Comparison of ENCODE assay signal across 1 cellular context in the genomic region with DNA sequence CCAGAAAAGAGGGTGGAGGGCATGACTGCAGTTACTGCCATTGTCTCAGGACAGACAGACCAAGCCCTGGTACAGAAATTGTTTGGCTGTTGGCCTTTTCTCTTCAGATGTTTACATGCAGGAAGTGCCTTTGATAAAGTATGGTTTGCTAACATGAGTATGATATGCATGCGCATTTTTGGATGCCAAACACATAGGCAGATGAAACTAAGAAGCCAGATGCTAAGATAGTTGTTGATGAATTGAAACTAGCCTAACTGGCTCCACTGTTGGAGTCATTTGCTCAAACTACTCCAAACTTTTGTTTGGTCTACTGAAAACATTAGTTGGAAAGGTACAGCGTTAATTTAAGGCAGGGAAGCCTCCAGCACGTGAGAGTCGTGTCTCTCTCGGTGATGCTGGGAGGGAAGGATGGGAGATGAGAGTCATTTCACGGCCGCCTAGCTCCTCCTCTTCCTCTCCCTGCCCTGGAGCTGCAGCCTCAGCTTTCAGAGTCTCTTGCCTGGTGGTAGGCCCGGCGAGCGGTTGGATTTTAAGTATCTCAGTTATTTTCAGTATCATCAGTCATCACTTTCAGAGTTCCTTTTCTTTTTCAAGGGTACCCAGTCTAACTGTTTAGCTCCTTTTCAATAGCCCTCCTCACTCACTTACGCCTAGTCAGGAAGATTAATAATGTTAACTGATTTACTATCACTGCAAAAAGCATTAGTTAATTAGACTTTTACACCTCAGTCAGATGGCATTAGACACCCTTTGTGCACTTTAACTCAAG.
TF ChIP-seq lines count a peak whose summit lies in the region.

No MANE protein-coding gene starts in this region.

TF ChIP-seq in K562, 482 proteins besides CTCF, POLR2A, EP300 and RAD21 (continued from another document):
- TF ChIP-seq, protein P1, sequence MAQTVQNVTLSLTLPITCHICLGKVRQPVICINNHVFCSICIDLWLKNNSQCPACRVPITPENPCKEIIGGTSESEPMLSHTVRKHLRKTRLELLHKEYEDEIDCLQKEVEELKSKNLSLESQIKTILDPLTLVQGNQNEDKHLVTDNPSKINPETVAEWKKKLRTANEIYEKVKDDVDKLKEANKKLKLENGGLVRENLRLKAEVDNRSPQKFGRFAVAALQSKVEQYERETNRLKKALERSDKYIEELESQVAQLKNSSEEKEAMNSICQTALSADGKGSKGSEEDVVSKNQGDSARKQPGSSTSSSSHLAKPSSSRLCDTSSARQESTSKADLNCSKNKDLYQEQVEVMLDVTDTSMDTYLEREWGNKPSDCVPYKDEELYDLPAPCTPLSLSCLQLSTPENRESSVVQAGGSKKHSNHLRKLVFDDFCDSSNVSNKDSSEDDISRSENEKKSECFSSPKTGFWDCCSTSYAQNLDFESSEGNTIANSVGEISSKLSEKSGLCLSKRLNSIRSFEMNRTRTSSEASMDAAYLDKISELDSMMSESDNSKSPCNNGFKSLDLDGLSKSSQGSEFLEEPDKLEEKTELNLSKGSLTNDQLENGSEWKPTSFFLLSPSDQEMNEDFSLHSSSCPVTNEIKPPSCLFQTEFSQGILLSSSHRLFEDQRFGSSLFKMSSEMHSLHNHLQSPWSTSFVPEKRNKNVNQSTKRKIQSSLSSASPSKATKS (CRISPR knock-in tag; IDR thresholded peaks at IDR 0.05), result no peak
- TF ChIP-seq ZNF146 (CRISPR knock-in tag; IDR thresholded peaks at IDR 0.05; ENCODE audit: unreplicated experiment) (no peak), ELF2 (CRISPR knock-in tag; IDR thresholded peaks at IDR 0.05) (no peak), NR3C1 (CRISPR knock-in tag; IDR thresholded peaks at IDR 0.05) (no peak), ZKSCAN1 (IDR thresholded peaks at IDR 0.05; ENCODE audit: low read depth, low read length) (no peak), ZBTB7A (IDR thresholded peaks at IDR 0.05; ENCODE audit: borderline replicate concordance, control insufficient read depth, low read depth, low read length) (no peak), RNF2 (IDR thresholded peaks at IDR 0.05) (0 out of 2 replicates have a peak, but pooled peaks have one; percentile 13), KHSRP (IDR thresholded peaks at IDR 0.05) (no peak), EWSR1 (IDR thresholded peaks at IDR 0.05; ENCODE audit: borderline replicate concordance, low read depth, partially characterized antibody) (no peak), KDM1A (IDR thresholded peaks at IDR 0.05) (peak; percentile 67 to 69; a peak in 3 of 4 replicates), ZNF584 (CRISPR knock-in tag; IDR thresholded peaks at IDR 0.05; ENCODE audit: low read depth) (no peak), CREB1 (IDR thresholded peaks at IDR 0.05) (no peak), CREB1 (CRISPR knock-in tag; IDR thresholded peaks at IDR 0.05) (no peak), FOXK2 (conservative IDR thresholded peaks at IDR 0.05 in 1 of 2, IDR thresholded peaks at IDR 0.05 in 1 of 2; ENCODE audit: low read depth in 2 of 2) (0 out of 4 replicates have a peak, but pooled peaks of 1 of the 2 experiments have one; percentile 16), DIDO1 (tag; IDR thresholded peaks at IDR 0.05; ENCODE audit: low read depth) (no peak), TCF7L2 (IDR thresholded peaks at IDR 0.05; ENCODE audit: low read depth, low read length) (no peak), ZNF134 (CRISPR knock-in tag; conservative IDR thresholded peaks at IDR 0.05) (no peak)
- TF ChIP-seq, protein P2, sequence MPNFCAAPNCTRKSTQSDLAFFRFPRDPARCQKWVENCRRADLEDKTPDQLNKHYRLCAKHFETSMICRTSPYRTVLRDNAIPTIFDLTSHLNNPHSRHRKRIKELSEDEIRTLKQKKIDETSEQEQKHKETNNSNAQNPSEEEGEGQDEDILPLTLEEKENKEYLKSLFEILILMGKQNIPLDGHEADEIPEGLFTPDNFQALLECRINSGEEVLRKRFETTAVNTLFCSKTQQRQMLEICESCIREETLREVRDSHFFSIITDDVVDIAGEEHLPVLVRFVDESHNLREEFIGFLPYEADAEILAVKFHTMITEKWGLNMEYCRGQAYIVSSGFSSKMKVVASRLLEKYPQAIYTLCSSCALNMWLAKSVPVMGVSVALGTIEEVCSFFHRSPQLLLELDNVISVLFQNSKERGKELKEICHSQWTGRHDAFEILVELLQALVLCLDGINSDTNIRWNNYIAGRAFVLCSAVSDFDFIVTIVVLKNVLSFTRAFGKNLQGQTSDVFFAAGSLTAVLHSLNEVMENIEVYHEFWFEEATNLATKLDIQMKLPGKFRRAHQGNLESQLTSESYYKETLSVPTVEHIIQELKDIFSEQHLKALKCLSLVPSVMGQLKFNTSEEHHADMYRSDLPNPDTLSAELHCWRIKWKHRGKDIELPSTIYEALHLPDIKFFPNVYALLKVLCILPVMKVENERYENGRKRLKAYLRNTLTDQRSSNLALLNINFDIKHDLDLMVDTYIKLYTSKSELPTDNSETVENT (CRISPR knock-in tag; IDR thresholded peaks at IDR 0.05), result no peak
- TF ChIP-seq, protein P3, sequence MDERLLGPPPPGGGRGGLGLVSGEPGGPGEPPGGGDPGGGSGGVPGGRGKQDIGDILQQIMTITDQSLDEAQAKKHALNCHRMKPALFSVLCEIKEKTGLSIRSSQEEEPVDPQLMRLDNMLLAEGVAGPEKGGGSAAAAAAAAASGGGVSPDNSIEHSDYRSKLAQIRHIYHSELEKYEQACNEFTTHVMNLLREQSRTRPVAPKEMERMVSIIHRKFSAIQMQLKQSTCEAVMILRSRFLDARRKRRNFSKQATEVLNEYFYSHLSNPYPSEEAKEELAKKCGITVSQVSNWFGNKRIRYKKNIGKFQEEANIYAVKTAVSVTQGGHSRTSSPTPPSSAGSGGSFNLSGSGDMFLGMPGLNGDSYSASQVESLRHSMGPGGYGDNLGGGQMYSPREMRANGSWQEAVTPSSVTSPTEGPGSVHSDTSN (CRISPR knock-in tag; IDR thresholded peaks at IDR 0.05; ENCODE audit: low read depth), result no peak
- TF ChIP-seq, protein P3 (tag; conservative IDR thresholded peaks at IDR 0.05; ENCODE audit: low read depth), result peak; percentile 49; the same call in 1 of the 2 replicates
- TF ChIP-seq, protein P4, sequence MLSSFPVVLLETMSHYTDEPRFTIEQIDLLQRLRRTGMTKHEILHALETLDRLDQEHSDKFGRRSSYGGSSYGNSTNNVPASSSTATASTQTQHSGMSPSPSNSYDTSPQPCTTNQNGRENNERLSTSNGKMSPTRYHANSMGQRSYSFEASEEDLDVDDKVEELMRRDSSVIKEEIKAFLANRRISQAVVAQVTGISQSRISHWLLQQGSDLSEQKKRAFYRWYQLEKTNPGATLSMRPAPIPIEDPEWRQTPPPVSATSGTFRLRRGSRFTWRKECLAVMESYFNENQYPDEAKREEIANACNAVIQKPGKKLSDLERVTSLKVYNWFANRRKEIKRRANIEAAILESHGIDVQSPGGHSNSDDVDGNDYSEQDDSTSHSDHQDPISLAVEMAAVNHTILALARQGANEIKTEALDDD (IDR thresholded peaks at IDR 0.05), result 0 out of 2 replicates have a peak, but pooled peaks have one; percentile 41
- TF ChIP-seq, protein P5, sequence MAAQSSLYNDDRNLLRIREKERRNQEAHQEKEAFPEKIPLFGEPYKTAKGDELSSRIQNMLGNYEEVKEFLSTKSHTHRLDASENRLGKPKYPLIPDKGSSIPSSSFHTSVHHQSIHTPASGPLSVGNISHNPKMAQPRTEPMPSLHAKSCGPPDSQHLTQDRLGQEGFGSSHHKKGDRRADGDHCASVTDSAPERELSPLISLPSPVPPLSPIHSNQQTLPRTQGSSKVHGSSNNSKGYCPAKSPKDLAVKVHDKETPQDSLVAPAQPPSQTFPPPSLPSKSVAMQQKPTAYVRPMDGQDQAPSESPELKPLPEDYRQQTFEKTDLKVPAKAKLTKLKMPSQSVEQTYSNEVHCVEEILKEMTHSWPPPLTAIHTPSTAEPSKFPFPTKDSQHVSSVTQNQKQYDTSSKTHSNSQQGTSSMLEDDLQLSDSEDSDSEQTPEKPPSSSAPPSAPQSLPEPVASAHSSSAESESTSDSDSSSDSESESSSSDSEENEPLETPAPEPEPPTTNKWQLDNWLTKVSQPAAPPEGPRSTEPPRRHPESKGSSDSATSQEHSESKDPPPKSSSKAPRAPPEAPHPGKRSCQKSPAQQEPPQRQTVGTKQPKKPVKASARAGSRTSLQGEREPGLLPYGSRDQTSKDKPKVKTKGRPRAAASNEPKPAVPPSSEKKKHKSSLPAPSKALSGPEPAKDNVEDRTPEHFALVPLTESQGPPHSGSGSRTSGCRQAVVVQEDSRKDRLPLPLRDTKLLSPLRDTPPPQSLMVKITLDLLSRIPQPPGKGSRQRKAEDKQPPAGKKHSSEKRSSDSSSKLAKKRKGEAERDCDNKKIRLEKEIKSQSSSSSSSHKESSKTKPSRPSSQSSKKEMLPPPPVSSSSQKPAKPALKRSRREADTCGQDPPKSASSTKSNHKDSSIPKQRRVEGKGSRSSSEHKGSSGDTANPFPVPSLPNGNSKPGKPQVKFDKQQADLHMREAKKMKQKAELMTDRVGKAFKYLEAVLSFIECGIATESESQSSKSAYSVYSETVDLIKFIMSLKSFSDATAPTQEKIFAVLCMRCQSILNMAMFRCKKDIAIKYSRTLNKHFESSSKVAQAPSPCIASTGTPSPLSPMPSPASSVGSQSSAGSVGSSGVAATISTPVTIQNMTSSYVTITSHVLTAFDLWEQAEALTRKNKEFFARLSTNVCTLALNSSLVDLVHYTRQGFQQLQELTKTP (IDR thresholded peaks at IDR 0.05; ENCODE audit: low read depth in 1 of 2, partially characterized antibody in 2 of 2), result peak; percentile 17 to 40
